In genomic region chr3:35383216-35383615, GRCh38 we compare ENCODE assay signal across 18 cellular contexts.
"Had no signal": no experiment of that assay in that cellular context is flagged by ENCODE, and none has a peak within 500 bp of the region (broad histone marks: within the 10 kb centered on the region; RNA-seq: fewer than 3 reads in every experiment).

No MANE protein-coding gene starts in this region.

- H3K27me3 ChIP-seq: brain microvascular endothelial cell, esophagus squamous epithelium, ovary, sigmoid colon, stomach had no signal

- H3K27ac ChIP-seq: esophagus squamous epithelium, left ventricle myocardium inferior, ovary, sigmoid colon, stomach, thoracic aorta had no signal

- ATAC-seq: activated CD8-positive, alpha-beta T cell treated with anti-CD3 and anti-CD28 coated beads for 36 hours; mucosa of descending colon; naive thymus-derived CD4-positive, alpha-beta T cell; WTC11 had no signal

- DNase-seq: activated CD4-positive, alpha-beta T cell treated with anti-CD3 and anti-CD28 coated beads for 48 hours; activated CD8-positive, alpha-beta memory T cell treated with anti-CD3 and anti-CD28 coated beads, Interleukin-2, amount 50 U/mL, for 4 hours; activated CD8-positive, alpha-beta T cell treated with anti-CD3 and anti-CD28 coated beads for 36 hours; activated gamma-delta T cell treated with Interleukin-2 at 50 U/mL for 16 hours; esophagus squamous epithelium; glutamatergic neuron; kidney; left ventricle myocardium inferior; mucosa of descending colon; naive thymus-derived CD4-positive, alpha-beta T cell; ovary; sigmoid colon; stimulated activated CD4-positive, alpha-beta T cell treated with anti-CD3 and anti-CD28 coated beads, Interleukin-1b, Interleukin-23, amount 100 ng/mL, for 48 hours; stomach; T-helper 2 cell had no signal

- H3K4me3 ChIP-seq: esophagus squamous epithelium, left ventricle myocardium inferior, mucosa of descending colon, ovary, sigmoid colon, stomach, thoracic aorta had no signal
